ENCODE assay signal across 2 cellular contexts in genomic region chr17:71666047-71666446, GRCh38.
TF ChIP-seq lines count a peak whose summit lies in the region.

No MANE protein-coding gene starts in this region.

TF ChIP-seq in HepG2, 621 proteins besides CTCF, POLR2A, EP300 and RAD21:
- TF ChIP-seq FOXO1 (CRISPR knock-in tag; IDR thresholded peaks at IDR 0.05): no peak
- TF ChIP-seq MAFF (IDR thresholded peaks at IDR 0.05; ENCODE audit: low read depth, low read length): peak; percentile 64
- no peak for TF ChIP-seq ZNF597 (CRISPR knock-in tag; IDR thresholded peaks at IDR 0.05)
- TF ChIP-seq MAFK (conservative IDR thresholded peaks at IDR 0.05 in 1 of 2, IDR thresholded peaks at IDR 0.05 in 1 of 2; ENCODE audit: low read length in 2 of 2): peak; percentile 48 to 72; a peak in 2 of 4 replicates

TF ChIP-seq in H1, 55 proteins besides CTCF, POLR2A, EP300 and RAD21:
- no peak for TF ChIP-seq FOSL1 (IDR thresholded peaks at IDR 0.05; ENCODE audit: insufficient read depth, low read depth, low read length)
- TF ChIP-seq CREB1 (IDR thresholded peaks at IDR 0.05): no peak
- no peak for TF ChIP-seq SP2 (IDR thresholded peaks at IDR 0.05; ENCODE audit: low read length)
- no peak for TF ChIP-seq KDM4A (IDR thresholded peaks at IDR 0.05; ENCODE audit: low read depth, low read length, severe bottlenecking)
- TF ChIP-seq KDM5A (IDR thresholded peaks at IDR 0.05; ENCODE audit: low read length): no peak
- TF ChIP-seq SIRT6 (IDR thresholded peaks at IDR 0.05; ENCODE audit: low read length): no peak
- TF ChIP-seq HDAC6 (IDR thresholded peaks at IDR 0.05; ENCODE audit: low read depth, low read length): no peak
- no peak for TF ChIP-seq EGR1 (IDR thresholded peaks at IDR 0.05; ENCODE audit: borderline replicate concordance, low read depth, low read length)
- TF ChIP-seq NANOG (IDR thresholded peaks at IDR 0.05; ENCODE audit: insufficient read depth, low read depth, low read length, poor library complexity, severe bottlenecking): no peak
- no peak for TF ChIP-seq MAX (IDR thresholded peaks at IDR 0.05)
- TF ChIP-seq TCF12 (IDR thresholded peaks at IDR 0.05; ENCODE audit: low read depth, low read length): no peak
- no peak for TF ChIP-seq SAP30 (IDR thresholded peaks at IDR 0.05; ENCODE audit: insufficient read depth, insufficient replicate concordance, low read length)
- TF ChIP-seq GTF2F1 (IDR thresholded peaks at IDR 0.05; ENCODE audit: borderline replicate concordance, low read depth, low read length): no peak
- TF ChIP-seq CTBP2 (IDR thresholded peaks at IDR 0.05; ENCODE audit: borderline replicate concordance, insufficient read depth, insufficient read length, low read length): no peak
- no peak for TF ChIP-seq USF2 (IDR thresholded peaks at IDR 0.05; ENCODE audit: low read length)
- no peak for TF ChIP-seq SP4 (IDR thresholded peaks at IDR 0.05; ENCODE audit: low read length)
TF ChIP-seq in H1: peak in this region for 0.
